In the genomic region with DNA sequence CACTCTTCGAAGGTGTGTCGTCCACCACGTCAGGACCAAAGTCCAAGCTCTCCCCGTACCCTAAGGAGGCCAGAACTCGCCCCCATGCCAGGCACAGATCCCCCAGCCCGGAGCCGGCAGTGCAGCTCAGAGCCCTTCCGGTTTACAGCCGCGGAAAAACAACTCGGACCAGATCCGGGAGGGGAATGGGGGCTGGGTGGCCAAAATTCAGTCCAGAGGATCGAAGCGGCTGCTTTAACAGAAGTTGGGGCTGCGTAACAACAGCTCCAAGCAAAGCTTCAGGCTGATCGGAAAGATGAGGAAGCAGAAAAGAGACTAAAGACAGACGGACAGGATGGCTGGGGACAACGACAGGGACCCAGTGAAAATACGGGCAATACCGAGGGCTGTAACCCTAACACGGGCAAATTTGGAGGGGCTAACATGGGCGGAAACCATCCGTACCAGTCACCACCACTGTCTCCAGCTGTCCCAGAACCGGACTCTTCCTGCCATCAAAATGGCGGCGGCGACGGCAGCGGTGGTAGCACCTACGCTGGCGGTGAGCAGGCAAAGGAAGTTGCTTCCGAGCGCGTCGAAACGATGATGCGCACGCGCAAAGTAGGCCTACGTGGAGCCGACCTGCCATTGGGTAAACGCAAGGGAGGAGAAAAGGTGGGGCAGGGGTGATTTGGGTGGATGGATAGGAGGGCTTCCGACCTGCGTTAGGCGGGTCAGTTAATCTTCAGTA, we compare ENCODE assay signal across 8 cellular contexts. TPM values are rescaled to one million over a fixed set of nuclear protein-coding genes. Genes with fewer than 3 reads are reported as not detected.
DNase-seq lines count a peak whose midpoint lies in the region; ATAC-seq and TF ChIP-seq lines count a peak whose summit lies in the region.

A gene (minus strand): TSS at position 556 of the 730 bp plus-strand sequence. CDS start 678 bp downstream, outside the sequence.

- POLR2A ChIA-PET in BJ (lab: Charles Lee): interaction anchor here (0.5 to 0.7 kb wide), 5 partner anchors 27 to 1794 kb away, joined by 3 to 13 read pairs (median 3); no protein-coding TSS in a partner anchor

- peaks cover 32% of the 10 kb centered on the region for H3K4me1 Mint-ChIP-seq in activated CD4-positive, alpha-beta T cell treated with anti-CD3 and anti-CD28 coated beads, Interleukin-2, amount 10 ng/mL, durations not matched to agents 24 days and 14 days

- H3K27ac Mint-ChIP-seq in activated CD4-positive, alpha-beta T cell treated with anti-CD3 and anti-CD28 coated beads, Interleukin-2, amount 10 ng/mL, durations not matched to agents 24 days and 14 days: peak within 1 kb of the TSS; percentile 100

- H3K27ac ChIP-seq in coronary artery: peak within 1 kb of the TSS; percentile 94 to 97

- no peaks in the 10 kb centered on the region for H3K9me3 Mint-ChIP-seq in activated CD4-positive, alpha-beta T cell treated with anti-CD3 and anti-CD28 coated beads, Interleukin-2, amount 10 ng/mL, durations not matched to agents 24 days and 14 days

- peaks cover 35% of the 10 kb centered on the region for H3K36me3 Mint-ChIP-seq in activated CD4-positive, alpha-beta T cell treated with anti-CD3 and anti-CD28 coated beads, Interleukin-2, amount 10 ng/mL, durations not matched to agents 24 days and 14 days (ENCODE audit: low read depth)

- no peaks in the 10 kb centered on the region for H3K27me3 ChIP-seq in BJ (ENCODE audit: control insufficient read depth, insufficient read depth, low read length)

- no peaks in the 10 kb centered on the region for H3K36me3 ChIP-seq in BJ (ENCODE audit: control insufficient read depth, insufficient read depth, low read length)

- no peak for TF ChIP-seq CTCF in BJ (IDR thresholded peaks at IDR 0.05; ENCODE audit: insufficient read depth, low read depth, low read length)
- no peak for TF ChIP-seq CTCF in coronary artery (IDR thresholded peaks at IDR 0.05)

- peaks cover 21% of the 10 kb centered on the region for H3K27me3 Mint-ChIP-seq in activated CD4-positive, alpha-beta T cell treated with anti-CD3 and anti-CD28 coated beads, Interleukin-2, amount 10 ng/mL, durations not matched to agents 24 days and 14 days

- DNase-seq in BJ (ENCODE audit: low read depth) (peak; percentile 72), NCI-H526 treated with DMSO at 0.1 percent for 48 hours (lab: John Stamatoyannopoulos, UW) (peak; percentile 89), coronary artery (ENCODE audit: low spot score) (peak; percentile 95), left kidney (ENCODE audit: low read depth, low spot score) (peak; percentile 99)
- peak; percentile 98 for DNase-seq in activated CD4-positive, alpha-beta T cell treated with anti-CD3 and anti-CD28 coated beads, Interleukin-2, amount 10 ng/mL, durations not matched to agents 24 days and 14 days
- peak; percentile 92 to 93 for DNase-seq in stimulated activated CD4-positive, alpha-beta T cell treated with anti-CD3 and anti-CD28 coated beads, Interleukin-2, amount 100 ng/mL, for 24 hours

- peak; percentile 99 for ATAC-seq in GM19324 (IDR thresholded peaks at IDR 0.05; ENCODE audit: low FRiP score, unreplicated experiment)
- peak; percentile 99 for ATAC-seq in HG03469 (IDR thresholded peaks at IDR 0.05; ENCODE audit: unreplicated experiment)

- peak within 1 kb of the TSS; percentile 86 for H3K4me3 ChIP-seq in BJ (ENCODE audit: low read depth, low read length)
- peak within 1 kb of the TSS; percentile 80 for H3K4me3 ChIP-seq in coronary artery

- H3K4me3 Mint-ChIP-seq in activated CD4-positive, alpha-beta T cell treated with anti-CD3 and anti-CD28 coated beads, Interleukin-2, amount 10 ng/mL, durations not matched to agents 24 days and 14 days: peak within 1 kb of the TSS; percentile 97

- CTCF ChIA-PET in BJ (lab: Yijun Ruan, JAX): interaction anchor here (0.8 to 1.8 kb wide), 3 partner anchors 8 to 1651 kb away, joined by 3 to 4 read pairs (median 3); no protein-coding TSS in a partner anchor

- intact Hi-C loops in activated CD4-positive, alpha-beta T cell treated with anti-CD3 and anti-CD28 coated beads, Interleukin-2, amount 10 ng/mL, durations not matched to agents 24 days and 14 days (cut with micrococcal nuclease): loop anchor here (2.0 to 10.0 kb wide), 2 partner anchors 1701 to 1743 kb away; a partner anchor contains a TSS

RNA-seq across cellular contexts. Expression of the gene that starts here (rescaled TPM):
- polyA plus RNA-seq in BJ (2011; rRNA removed): 72.6 and 134 TPM in 2 replicates
- polyA minus RNA-seq in BJ (2011; rRNA and poly(A)+ RNA removed): 47.8 and 56.9 TPM in 2 replicates
- 131 and 136 TPM in 2 replicates for total RNA-seq in activated CD4-positive, alpha-beta T cell treated with anti-CD3 and anti-CD28 coated beads, Interleukin-2, amount 10 ng/mL, durations not matched to agents 24 days and 14 days

Comparison
In these comparisons a context has a peak if more than half of its experiments do, and no peak if none do; other contexts are left out.
1. Peak in every context shown above with its lines: DNase-seq, ATAC-seq, H3K4me3 ChIP-seq and H3K27ac ChIP-seq.